ENCODE assay signal across 9 cellular contexts in the genomic region with DNA sequence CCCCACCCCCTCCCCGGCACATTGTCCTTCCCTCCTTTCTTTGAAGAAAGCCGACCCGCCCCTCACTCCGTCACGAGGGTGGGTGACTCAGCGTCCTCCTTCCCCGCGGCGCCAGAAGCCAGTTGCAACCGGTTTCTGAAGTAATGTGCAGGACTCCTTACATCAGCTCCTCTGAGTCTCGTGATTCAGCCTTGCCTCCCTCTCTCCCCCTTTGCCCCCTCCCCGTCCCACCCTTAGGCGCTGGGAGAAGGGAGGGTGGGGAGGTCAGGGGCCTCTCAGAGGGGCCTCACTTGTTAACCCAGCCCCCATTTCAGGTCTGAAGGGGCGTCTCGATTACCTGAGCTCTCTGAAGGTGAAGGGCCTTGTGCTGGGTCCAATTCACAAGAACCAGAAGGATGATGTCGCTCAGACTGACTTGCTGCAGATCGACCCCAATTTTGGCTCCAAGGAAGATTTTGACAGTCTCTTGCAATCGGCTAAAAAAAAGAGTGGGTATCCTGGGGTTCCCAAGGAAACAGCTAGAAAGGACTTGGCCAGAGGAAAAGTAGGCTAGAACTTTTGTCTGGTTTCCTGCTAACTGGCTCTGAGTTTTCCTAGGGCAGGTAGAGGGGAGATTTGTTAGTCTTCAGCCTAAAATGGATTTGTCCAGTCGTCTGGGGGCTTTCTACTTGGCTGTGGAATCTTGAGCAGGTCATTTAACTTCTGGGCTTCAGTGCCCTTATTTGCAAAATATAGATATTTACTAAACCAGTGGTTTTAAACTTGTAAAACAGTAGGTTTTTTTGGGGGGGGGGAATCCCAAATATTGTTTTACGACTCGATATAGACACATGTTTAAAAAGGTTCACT. TPM values are rescaled to one million over a fixed set of nuclear protein-coding genes. Genes with fewer than 3 reads are reported as not detected.
DNase-seq lines count a peak whose midpoint lies in the region; ATAC-seq lines count a peak whose summit lies in the region.
"Had no signal": no experiment of that assay in that cellular context is flagged by ENCODE, and none has a peak within 500 bp of the region (broad histone marks: within the 10 kb centered on the region; RNA-seq: fewer than 3 reads in every experiment).

No MANE protein-coding gene starts in this region.

- peaks cover 49 to 62% (median 58%) of the 10 kb centered on the region in 10 experiments for H3K4me1 ChIP-seq in BLaER1 treated with 17β-estradiol and CSF1 and Interleukin-3, amounts not matched to agents 10 nM and 100 nM
- peaks cover 15% of the 10 kb centered on the region for H3K4me1 ChIP-seq in endocrine pancreas (ENCODE audit: control insufficient read depth, insufficient read depth, low read length)
- peaks cover 37% of the 10 kb centered on the region for H3K4me1 ChIP-seq in mononuclear cell (ENCODE audit: insufficient read depth, low read length)

- no peaks in the 10 kb centered on the region for H3K27me3 ChIP-seq in BLaER1 treated with 17β-estradiol and CSF1 and Interleukin-3, amounts not matched to agents 10 nM and 100 nM
- no peaks in the 10 kb centered on the region for H3K27me3 ChIP-seq in endocrine pancreas (ENCODE audit: control insufficient read depth, insufficient read depth, low read length)
- H3K27me3 ChIP-seq in mononuclear cell (ENCODE audit: insufficient read depth, low read length), result no peaks in the 10 kb centered on the region

- peak overlapping the region; percentile 84 to 99 (median 94) for H3K4me3 ChIP-seq in BLaER1 treated with 17β-estradiol and CSF1 and Interleukin-3, amounts not matched to agents 10 nM and 100 nM
- H3K4me3 ChIP-seq in endocrine pancreas (ENCODE audit: control insufficient read depth, insufficient read depth, low read length) (peak overlapping the region; percentile 92), mononuclear cell (ENCODE audit: low read length) (peak overlapping the region; percentile 95)

- peak overlapping the region; percentile 96 to 100 (median 99) for H3K9ac ChIP-seq in BLaER1 treated with 17β-estradiol and CSF1 and Interleukin-3, amounts not matched to agents 10 nM and 100 nM
- H3K9ac ChIP-seq in endocrine pancreas (ENCODE audit: control insufficient read depth, insufficient read depth, low read length), result peak overlapping the region; percentile 93

- H3K36me3 ChIP-seq in BLaER1 treated with 17β-estradiol and CSF1 and Interleukin-3, amounts not matched to agents 10 nM and 100 nM, result peaks cover 49 to 80% (median 73%) of the 10 kb centered on the region in 11 experiments
- peaks cover 8% of the 10 kb centered on the region for H3K36me3 ChIP-seq in endocrine pancreas (ENCODE audit: control insufficient read depth, insufficient read depth, low read length)

- H3K9me3 ChIP-seq in BLaER1 treated with 17β-estradiol and CSF1 and Interleukin-3, amounts not matched to agents 10 nM and 100 nM (replicated peaks in 1 of 11), result no peaks in the 10 kb centered on the region
- H3K9me3 ChIP-seq in endocrine pancreas (ENCODE audit: control insufficient read depth, low read length) (no peaks in the 10 kb centered on the region), mononuclear cell (ENCODE audit: low read depth, low read length) (no peaks in the 10 kb centered on the region)

- peak overlapping the region; percentile 88 to 99 (median 95) for H3K4me2 ChIP-seq in BLaER1 treated with 17β-estradiol and CSF1 and Interleukin-3, amounts not matched to agents 10 nM and 100 nM

- H4K20me1 ChIP-seq in BLaER1 treated with 17β-estradiol and CSF1 and Interleukin-3, amounts not matched to agents 10 nM and 100 nM, result peaks cover 41 to 58% (median 51%) of the 10 kb centered on the region in 11 experiments

- H3K27ac ChIP-seq in BLaER1 treated with 17β-estradiol and CSF1 and Interleukin-3, amounts not matched to agents 10 nM and 100 nM, result peak overlapping the region; percentile 96 to 100 (median 99)

- DNase-seq in GM19238 (ENCODE audit: insufficient read length, low spot score) (peak; percentile 82), NCI-H82 treated with DMSO at 0.1 percent for 48 hours (lab: John Stamatoyannopoulos, UW; ENCODE audit: unreplicated experiment) (peak; percentile 54)
- peak in 2 of 3 experiments; percentile 87 to 91 for DNase-seq in activated CD8-positive, alpha-beta memory T cell treated with anti-CD3 and anti-CD28 coated beads for 48 hours (ENCODE audit: low read depth in 2 of 3, low spot score in 2 of 3)
- peak; percentile 90 to 91 for DNase-seq in stimulated activated CD8-positive, alpha-beta memory T cell treated with anti-CD3 and anti-CD28 coated beads, Interleukin-2, amount 100 ng/mL, for 1 hour (ENCODE audit: low read depth in 2 of 2)

- peak; percentile 60 for ATAC-seq in HG03432 (IDR thresholded peaks at IDR 0.05; ENCODE audit: unreplicated experiment)

RNA-seq across cellular contexts. Expression of gene SLC3A2, which starts 1.1 kb away (rescaled TPM):
- total RNA-seq in mononuclear cell, result 125 TPM

RNA-seq across cellular contexts. Expression of gene CHRM1, which starts 39.4 kb away (rescaled TPM):
- not detected for total RNA-seq in mononuclear cell

RNA-seq across cellular contexts. Expression of gene WDR74, which starts 42.4 kb away (rescaled TPM):
- total RNA-seq in mononuclear cell, result 143 TPM

RNA-seq across cellular contexts. Expression of gene TEX54, which starts 49.2 kb away (rescaled TPM):
- total RNA-seq in mononuclear cell, result 2.4 TPM
- total RNA-seq: frontal cortex had no signal

RNA-seq across cellular contexts. Expression of gene STX5, which starts 50.0 kb away (rescaled TPM):
- 48.2 TPM for total RNA-seq in mononuclear cell

Comparison
In these comparisons a context has a peak if more than half of its experiments do, and no peak if none do; other contexts are left out.
1. Peak in every context shown above with its lines: DNase-seq, ATAC-seq, H3K4me3 ChIP-seq and H3K27ac ChIP-seq.